8 cellular contexts compared by ENCODE assay signal in genomic region chr6:37018152-37019064, GRCh38. TPM values are rescaled to one million over a fixed set of nuclear protein-coding genes. Genes with fewer than 3 reads are reported as not detected.
A peak's percentile ranks its signal among the peaks of the same experiment; 100 is the strongest.
DNase-seq lines count a peak whose midpoint lies in the region.

No MANE protein-coding gene starts in this region.

- no peaks in the 10 kb centered on the region for H3K9me3 ChIP-seq in HAP-1

- peaks cover 6% of the 10 kb centered on the region; the same call in 1 of the 2 replicates for H3K4me1 ChIP-seq in HAP-1

- H3K36me3 ChIP-seq in HAP-1 (replicated peaks): no peaks in the 10 kb centered on the region

- DNase-seq in ELR (ENCODE audit: low read depth) (peak; percentile 90), HAP-1 (ENCODE audit: low spot score in 2 of 2) (peak; percentile 89 to 94), M059J (ENCODE audit: low read depth) (peak; percentile 91), RPMI8226 (peak; percentile 91), fibroblast of the conjunctiva (ENCODE audit: low read depth) (peak; percentile 85), non-pigmented ciliary epithelial cell (ENCODE audit: low read depth) (peak; percentile 73), stromal cell of bone marrow (ENCODE audit: low read depth) (peak; percentile 74)
- DNase-seq in activated T-helper 1 cell treated with anti-CD3 and anti-CD28 coated beads, Interleukin-2, amount 50 U/mL, for 16 hours (ENCODE audit: low read depth in 1 of 2, low spot score in 1 of 2): peak; percentile 75 to 82

- in situ Hi-C loops in HAP-1 (cut with MboI; ENCODE audit: low sequenced_read_pairs): loop anchor here (5.0 to 25.0 kb wide), 2 partner anchors 251 to 406 kb away; no protein-coding TSS in a partner anchor

- no peak overlapping the region for H3K4me3 ChIP-seq in HAP-1

- H3K27me3 ChIP-seq in HAP-1 (ENCODE audit: low read depth): no peaks in the 10 kb centered on the region

RNA-seq across cellular contexts. Expression of gene FGD2, which starts 13.0 kb away (rescaled TPM):
- total RNA-seq in M059J (2014; rRNA removed; shearing (Covaris generic)): not detected in 2 replicates

RNA-seq across cellular contexts. Expression of gene MTCH1, which starts 32.4 kb away (rescaled TPM):
- 385 and 490 TPM in 2 replicates for total RNA-seq in M059J (2014; rRNA removed; shearing (Covaris generic))
